ENCODE assay signal across 22 cellular contexts in the genomic region with DNA sequence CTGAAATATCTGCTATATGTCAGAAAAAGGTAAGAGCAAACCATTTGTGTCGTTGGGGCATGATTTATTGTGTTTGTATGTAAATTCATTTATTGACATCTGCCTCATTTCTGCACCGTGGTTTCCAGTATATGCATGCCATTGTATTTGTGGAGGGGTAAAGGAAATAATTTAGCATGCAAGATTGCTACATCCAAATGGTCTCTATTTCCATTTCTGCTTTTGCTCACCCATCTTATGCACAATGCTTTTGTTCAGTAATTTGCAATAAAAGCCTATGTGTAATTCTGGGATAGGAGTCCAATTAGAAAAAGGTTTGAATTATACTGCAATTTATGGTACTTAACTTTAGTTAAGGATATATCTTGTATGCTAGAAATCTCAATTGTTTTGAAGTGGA.
"Had no signal": no experiment of that assay in that cellular context is flagged by ENCODE, and none has a peak within 500 bp of the region (broad histone marks: within the 10 kb centered on the region; RNA-seq: fewer than 3 reads in every experiment).

No MANE protein-coding gene starts in this region.

- H3K27ac ChIP-seq: breast epithelium, esophagus squamous epithelium, left lung, lower lobe of right lung, right lobe of liver, testis, VCaP had no signal

- DNase-seq: activated CD4-positive, alpha-beta T cell treated with anti-CD3 and anti-CD28 coated beads for 4 hours; activated CD4-positive, alpha-beta T cell treated with anti-CD3 and anti-CD28 coated beads, Interleukin-2, amount 50 U/mL, for 4 hours; activated naive CD4-positive, alpha-beta T cell; activated T-cell treated with anti-CD3 and anti-CD28 coated beads for 4 hours; activated T-cell treated with anti-CD3 and anti-CD28 coated beads, Interleukin-2, amount 50 U/mL, for 72 hours; central memory CD4-positive, alpha-beta T cell; esophagus squamous epithelium; foreskin melanocyte; left lung; lower lobe of right lung; mucosa of descending colon; right lobe of liver; stimulated activated CD4-positive, alpha-beta T cell treated with anti-CD3 and anti-CD28 coated beads, Interleukin-2, amount 100 ng/mL, for 48 hours; stimulated activated naive CD8-positive, alpha-beta T cell treated with anti-CD3 and anti-CD28 coated beads, Interleukin-15, Interleukin-2, amounts not matched to agents 100 U/mL and 50 U/mL, for 24 hours; testis; transverse colon had no signal

- H3K4me1 ChIP-seq: breast epithelium, esophagus squamous epithelium, lower lobe of right lung, right lobe of liver, testis had no signal

- H3K27me3 ChIP-seq: breast epithelium, right lobe of liver, testis, transverse colon had no signal

- H3K9me3 Mint-ChIP-seq: activated naive CD4-positive, alpha-beta T cell treated with anti-CD3 and anti-CD28 coated beads, Interleukin-2, amount 50 U/mL, for 72 hours; activated T-cell treated with anti-CD3 and anti-CD28 coated beads, Interleukin-2, amount 50 U/mL, for 72 hours; dendritic cell treated with granulocyte-macrophage colony-stimulating factor and Interleukin-4, amounts not matched to agents 40 ng/mL and 50 ng/mL, for 4 days; natural killer cell treated with Interleukin-12 subunit alpha and Interleukin-12 subunit beta and Interleukin-15 and Interleukin-18, amount 100 ng/mL, for 72 hours had no signal

- H3K36me3 ChIP-seq: breast epithelium, esophagus squamous epithelium, left lung, lower lobe of right lung, right lobe of liver, transverse colon had no signal

- H3K4me3 Mint-ChIP-seq: activated T-cell treated with anti-CD3 and anti-CD28 coated beads, Interleukin-2, amount 50 U/mL, for 72 hours; dendritic cell treated with granulocyte-macrophage colony-stimulating factor and Interleukin-4, amounts not matched to agents 40 ng/mL and 50 ng/mL, for 4 days; natural killer cell treated with Interleukin-12 subunit alpha and Interleukin-12 subunit beta and Interleukin-15 and Interleukin-18, amount 100 ng/mL, for 72 hours had no signal

- H3K27ac Mint-ChIP-seq: activated naive CD4-positive, alpha-beta T cell treated with anti-CD3 and anti-CD28 coated beads, Interleukin-2, amount 50 U/mL, for 72 hours; activated T-cell treated with anti-CD3 and anti-CD28 coated beads, Interleukin-2, amount 50 U/mL, for 72 hours; natural killer cell treated with Interleukin-12 subunit alpha and Interleukin-12 subunit beta and Interleukin-15 and Interleukin-18, amount 100 ng/mL, for 72 hours; progenitor cell of endocrine pancreas had no signal

- H3K4me3 ChIP-seq: breast epithelium, esophagus squamous epithelium, left lung, lower lobe of right lung, mucosa of descending colon, right lobe of liver, testis, transverse colon had no signal

- H3K9me3 ChIP-seq: breast epithelium, esophagus squamous epithelium, left lung, lower lobe of right lung, mucosa of descending colon, right lobe of liver, testis, transverse colon had no signal

- ATAC-seq: activated naive CD4-positive, alpha-beta T cell treated with anti-CD3 and anti-CD28 coated beads, Interleukin-2, amount 50 U/mL, for 72 hours; activated T-cell treated with anti-CD3 and anti-CD28 coated beads, Interleukin-2, amount 50 U/mL, for 72 hours; left lung; lower lobe of right lung; mucosa of descending colon; natural killer cell treated with Interleukin-12 subunit alpha and Interleukin-12 subunit beta and Interleukin-15 and Interleukin-18, amount 100 ng/mL, for 72 hours; right lobe of liver; stimulated activated naive CD8-positive, alpha-beta T cell treated with anti-CD3 and anti-CD28 coated beads, Interleukin-15, Interleukin-2, amounts not matched to agents 100 U/mL and 50 U/mL, for 24 hours had no signal

- H3K36me3 Mint-ChIP-seq: activated naive CD4-positive, alpha-beta T cell treated with anti-CD3 and anti-CD28 coated beads, Interleukin-2, amount 50 U/mL, for 72 hours; natural killer cell treated with Interleukin-12 subunit alpha and Interleukin-12 subunit beta and Interleukin-15 and Interleukin-18, amount 100 ng/mL, for 72 hours had no signal
